13 cellular contexts compared by ENCODE assay signal in the genomic region with DNA sequence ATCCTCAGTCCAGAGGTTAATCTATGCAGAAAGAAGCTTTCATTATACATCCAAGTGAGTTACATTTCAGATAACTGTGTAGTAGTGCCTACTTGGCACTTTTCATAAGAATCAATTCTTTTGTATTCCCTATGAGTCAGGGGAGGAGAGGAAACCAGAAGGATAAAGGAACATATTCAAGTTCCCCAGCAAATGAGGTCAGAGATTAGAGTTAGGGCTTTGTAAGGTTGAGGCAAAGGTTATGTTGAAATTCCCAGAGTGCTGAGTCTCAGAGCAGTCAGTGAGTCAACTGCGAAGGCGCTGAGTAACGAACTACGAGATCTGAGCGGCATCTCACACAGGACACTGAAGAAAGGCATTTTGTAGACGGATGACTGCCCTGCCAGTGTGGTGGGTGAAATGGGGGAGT. TPM values are rescaled to one million over a fixed set of nuclear protein-coding genes. Genes with fewer than 3 reads are reported as not detected.
DNase-seq lines count a peak whose midpoint lies in the region; ATAC-seq lines count a peak whose summit lies in the region.
"Had no signal": no experiment of that assay in that cellular context is flagged by ENCODE, and none has a peak within 500 bp of the region (broad histone marks: within the 10 kb centered on the region; RNA-seq: fewer than 3 reads in every experiment).

No MANE protein-coding gene starts in this region.

- H3K9me3 ChIP-seq in muscle layer of duodenum (ENCODE audit: control insufficient read depth in 1 of 2, low read length in 2 of 2), result no peaks in the 10 kb centered on the region
- H3K9me3 ChIP-seq in SJCRH30 (replicated peaks), result no peaks in the 10 kb centered on the region
- H3K9me3 ChIP-seq: BE2C had no signal

- H3K4me1 ChIP-seq in muscle layer of duodenum (ENCODE audit: control insufficient read depth in 1 of 2, insufficient read depth in 2 of 2, low read length in 2 of 2) (peaks cover 0 to 5% of the 10 kb centered on the region in 2 donors), SJCRH30 (no peaks in the 10 kb centered on the region)
- H3K4me1 ChIP-seq: BE2C had no signal

- ATAC-seq in GM19463 (IDR thresholded peaks at IDR 0.05; ENCODE audit: unreplicated experiment), result no peak
- ATAC-seq: activated T-cell treated with anti-CD3 and anti-CD28 coated beads, Interleukin-2, amount 50 U/mL, for 4 hours had no signal

- H3K27me3 ChIP-seq in muscle layer of duodenum (ENCODE audit: low read depth, low read length), result no peaks in the 10 kb centered on the region
- no peaks in the 10 kb centered on the region for H3K27me3 ChIP-seq in SJCRH30
- H3K27me3 ChIP-seq: BE2C had no signal

- H3K36me3 ChIP-seq in muscle layer of duodenum (ENCODE audit: control insufficient read depth in 1 of 2, insufficient read depth in 2 of 2, low read length in 2 of 2), result no peaks in the 10 kb centered on the region
- no peaks in the 10 kb centered on the region for H3K36me3 ChIP-seq in SJCRH30
- H3K36me3 ChIP-seq: BE2C had no signal

- H3K27ac ChIP-seq in epithelial cell of prostate (peak overlapping the region; percentile 5), muscle layer of duodenum (ENCODE audit: low read length) (peak overlapping the region; percentile 62), SJCRH30 (no peak overlapping the region)

- H3K4me3 ChIP-seq in muscle layer of duodenum (ENCODE audit: low read depth in 1 of 2, low read length in 2 of 2), result no peak overlapping the region
- no peak overlapping the region for H3K4me3 ChIP-seq in SJCRH30

- DNase-seq in Ammon's horn (ENCODE audit: low spot score) (peak; percentile 5), NOMO-1 treated with DMSO at 0.1 percent for 48 hours (lab: John Stamatoyannopoulos, UW; ENCODE audit: unreplicated experiment) (peak; percentile 25), epithelial cell of prostate (ENCODE audit: low read depth, low spot score) (peak; percentile 60), SW480 (ENCODE audit: low spot score) (no peak), NCI-H1092 treated with DMSO at 0.1 percent for 48 hours (lab: John Stamatoyannopoulos, UW) (no peak), SJCRH30 (no peak)
- DNase-seq: activated T-cell treated with anti-CD3 and anti-CD28 coated beads, Interleukin-2, amount 50 U/mL, for 4 hours; BE2C; effector CD8-positive, alpha-beta T cell; NCI-H1105 treated with DMSO at 0.1 percent for 48 hours; SW 1271 had no signal

RNA-seq across cellular contexts. Expression of gene ME2, which starts 25.1 kb away (rescaled TPM):
- total RNA-seq in SJCRH30 (2014; rRNA removed; shearing (Covaris generic)), result 56.6 and 62.4 TPM in 2 replicates

RNA-seq across cellular contexts. Expression of gene MRO, which starts 34.1 kb away (rescaled TPM):
- 0.03 and 0.06 TPM in 2 replicates for total RNA-seq in SJCRH30 (2014; rRNA removed; shearing (Covaris generic))
- total RNA-seq: activated T-cell treated with anti-CD3 and anti-CD28 coated beads, Interleukin-2, amount 50 U/mL, for 4 hours had no signal

Comparison
In these comparisons a context has a peak if more than half of its experiments do, and no peak if none do; other contexts are left out.
1. DNase-seq: peak in Ammon's horn (single experiment), NOMO-1 treated with DMSO at 0.1 percent for 48 hours (single experiment) and epithelial cell of prostate (single experiment); none in SW480 (single experiment), NCI-H1092 treated with DMSO at 0.1 percent for 48 hours (single experiment) and SJCRH30 (0 of 2).